ENCODE assay signal across 1 cellular context in genomic region chr6:53673138-53673801, GRCh38.
TF ChIP-seq lines count a peak whose summit lies in the region.

No MANE protein-coding gene starts in this region.

TF ChIP-seq in HEK293, 187 proteins besides CTCF, POLR2A, EP300 and RAD21 (continued from another document):
- TF ChIP-seq TCF7L2 (IDR thresholded peaks at IDR 0.05; ENCODE audit: borderline replicate concordance, low read depth, low read length) (no peak), ZNF426 (tag by site-specific recombination; IDR thresholded peaks at IDR 0.05) (no peak), ZNF629 (tag by site-specific recombination; IDR thresholded peaks at IDR 0.05) (peak; percentile 80), ZNF335 (tag by site-specific recombination; conservative IDR thresholded peaks at IDR 0.05) (0 out of 2 replicates have a peak, but pooled peaks have one; percentile 38), YY1 (tag by site-specific recombination; IDR thresholded peaks at IDR 0.05) (no peak), HIC1 (tag by site-specific recombination; IDR thresholded peaks at IDR 0.05) (peak; percentile 85), ZNF664 (tag by site-specific recombination; IDR thresholded peaks at IDR 0.05) (no peak), YY2 (tag by site-specific recombination; IDR thresholded peaks at IDR 0.05) (no peak), ZEB2 (tag by site-specific recombination; IDR thresholded peaks at IDR 0.05) (peak; percentile 95), ZBTB10 (tag by site-specific recombination; IDR thresholded peaks at IDR 0.05) (no peak), ZNF654 (tag by site-specific recombination; IDR thresholded peaks at IDR 0.05; ENCODE audit: low read depth) (no peak), ZNF433 (tag by site-specific recombination; IDR thresholded peaks at IDR 0.05; ENCODE audit: low read depth) (no peak), PRDM4 (tag by site-specific recombination; IDR thresholded peaks at IDR 0.05) (no peak), ZNF324 (tag by site-specific recombination; IDR thresholded peaks at IDR 0.05) (peak; percentile 83), BCL11A (tag by site-specific recombination; IDR thresholded peaks at IDR 0.05; ENCODE audit: low read depth) (peak; percentile 77; the same call in 1 of the 2 replicates), PRDM10 (tag by site-specific recombination; IDR thresholded peaks at IDR 0.05) (0 out of 2 replicates have a peak, but pooled peaks have one; percentile 15), ZNF266 (tag by site-specific recombination; IDR thresholded peaks at IDR 0.05; ENCODE audit: low read depth) (no peak), ZNF394 (tag by site-specific recombination; IDR thresholded peaks at IDR 0.05; ENCODE audit: borderline replicate concordance) (peak; percentile 41; the same call in 1 of the 2 replicates), ZFP37 (tag by site-specific recombination; IDR thresholded peaks at IDR 0.05) (0 out of 2 replicates have a peak, but pooled peaks have one; percentile 43), ZNF558 (tag by site-specific recombination; IDR thresholded peaks at IDR 0.05) (peak; percentile 75), ZNF548 (tag by site-specific recombination; IDR thresholded peaks at IDR 0.05) (no peak), ZNF692 (tag by site-specific recombination; IDR thresholded peaks at IDR 0.05) (peak; percentile 80), ZNF398 (tag by site-specific recombination; IDR thresholded peaks at IDR 0.05) (peak; percentile 32; the same call in 1 of the 2 replicates), ZBTB7A (tag by site-specific recombination; IDR thresholded peaks at IDR 0.05; ENCODE audit: low read depth) (0 out of 2 replicates have a peak, but pooled peaks have one; percentile 23), ZIC2 (tag by site-specific recombination; IDR thresholded peaks at IDR 0.05) (no peak)
- TF ChIP-seq, protein P1, sequence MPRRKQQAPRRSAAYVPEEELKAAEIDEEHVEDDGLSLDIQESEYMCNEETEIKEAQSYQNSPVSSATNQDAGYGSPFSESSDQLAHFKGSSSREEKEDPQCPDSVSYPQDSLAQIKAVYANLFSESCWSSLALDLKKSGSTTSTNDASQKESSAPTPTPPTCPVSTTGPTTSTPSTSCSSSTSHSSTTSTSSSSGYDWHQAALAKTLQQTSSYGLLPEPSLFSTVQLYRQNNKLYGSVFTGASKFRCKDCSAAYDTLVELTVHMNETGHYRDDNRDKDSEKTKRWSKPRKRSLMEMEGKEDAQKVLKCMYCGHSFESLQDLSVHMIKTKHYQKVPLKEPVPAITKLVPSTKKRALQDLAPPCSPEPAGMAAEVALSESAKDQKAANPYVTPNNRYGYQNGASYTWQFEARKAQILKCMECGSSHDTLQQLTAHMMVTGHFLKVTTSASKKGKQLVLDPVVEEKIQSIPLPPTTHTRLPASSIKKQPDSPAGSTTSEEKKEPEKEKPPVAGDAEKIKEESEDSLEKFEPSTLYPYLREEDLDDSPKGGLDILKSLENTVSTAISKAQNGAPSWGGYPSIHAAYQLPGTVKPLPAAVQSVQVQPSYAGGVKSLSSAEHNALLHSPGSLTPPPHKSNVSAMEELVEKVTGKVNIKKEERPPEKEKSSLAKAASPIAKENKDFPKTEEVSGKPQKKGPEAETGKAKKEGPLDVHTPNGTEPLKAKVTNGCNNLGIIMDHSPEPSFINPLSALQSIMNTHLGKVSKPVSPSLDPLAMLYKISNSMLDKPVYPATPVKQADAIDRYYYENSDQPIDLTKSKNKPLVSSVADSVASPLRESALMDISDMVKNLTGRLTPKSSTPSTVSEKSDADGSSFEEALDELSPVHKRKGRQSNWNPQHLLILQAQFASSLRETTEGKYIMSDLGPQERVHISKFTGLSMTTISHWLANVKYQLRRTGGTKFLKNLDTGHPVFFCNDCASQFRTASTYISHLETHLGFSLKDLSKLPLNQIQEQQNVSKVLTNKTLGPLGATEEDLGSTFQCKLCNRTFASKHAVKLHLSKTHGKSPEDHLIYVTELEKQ (tag by site-specific recombination; IDR thresholded peaks at IDR 0.05; ENCODE audit: borderline replicate concordance), result peak; percentile 58; the same call in 1 of the 2 replicates
- TF ChIP-seq, protein P2, sequence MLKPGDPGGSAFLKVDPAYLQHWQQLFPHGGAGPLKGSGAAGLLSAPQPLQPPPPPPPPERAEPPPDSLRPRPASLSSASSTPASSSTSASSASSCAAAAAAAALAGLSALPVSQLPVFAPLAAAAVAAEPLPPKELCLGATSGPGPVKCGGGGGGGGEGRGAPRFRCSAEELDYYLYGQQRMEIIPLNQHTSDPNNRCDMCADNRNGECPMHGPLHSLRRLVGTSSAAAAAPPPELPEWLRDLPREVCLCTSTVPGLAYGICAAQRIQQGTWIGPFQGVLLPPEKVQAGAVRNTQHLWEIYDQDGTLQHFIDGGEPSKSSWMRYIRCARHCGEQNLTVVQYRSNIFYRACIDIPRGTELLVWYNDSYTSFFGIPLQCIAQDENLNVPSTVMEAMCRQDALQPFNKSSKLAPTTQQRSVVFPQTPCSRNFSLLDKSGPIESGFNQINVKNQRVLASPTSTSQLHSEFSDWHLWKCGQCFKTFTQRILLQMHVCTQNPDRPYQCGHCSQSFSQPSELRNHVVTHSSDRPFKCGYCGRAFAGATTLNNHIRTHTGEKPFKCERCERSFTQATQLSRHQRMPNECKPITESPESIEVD (tag by site-specific recombination; IDR thresholded peaks at IDR 0.05), result peak; percentile 52; the same call in 1 of the 2 replicates
